31 cellular contexts compared by ENCODE assay signal in the genomic region with DNA sequence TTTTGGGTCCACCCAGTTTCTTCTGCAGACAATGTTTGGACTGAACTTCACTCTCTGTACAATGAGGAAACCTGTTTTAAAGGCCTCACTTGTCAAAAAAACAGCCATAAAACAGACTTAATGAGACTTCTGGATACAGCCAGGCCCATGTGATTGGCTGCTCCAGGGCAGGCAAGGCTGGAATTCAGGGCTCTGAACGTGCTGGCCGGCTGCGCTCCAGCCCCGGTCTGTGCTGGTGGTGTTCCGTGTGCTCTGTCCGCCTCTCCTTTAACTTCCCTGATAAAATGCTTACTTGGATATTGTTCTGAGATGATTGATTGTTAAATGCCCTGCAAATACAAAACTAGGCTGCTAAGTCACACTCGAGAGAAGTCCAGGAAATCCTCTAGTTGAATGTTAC.
DNase-seq lines count a peak whose midpoint lies in the region; ATAC-seq and TF ChIP-seq lines count a peak whose summit lies in the region.
"Had no signal": no experiment of that assay in that cellular context is flagged by ENCODE, and none has a peak within 500 bp of the region (broad histone marks: within the 10 kb centered on the region; RNA-seq: fewer than 3 reads in every experiment).

No MANE protein-coding gene starts in this region.

- H3K27me3 Mint-ChIP-seq in T-helper 17 cell = peaks cover 6% of the 10 kb centered on the region
- H3K27me3 Mint-ChIP-seq: activated CD4-positive, alpha-beta memory T cell treated with anti-CD3 and anti-CD28 coated beads for 36 hours; CD4-positive, alpha-beta memory T cell; central memory CD8-positive, alpha-beta T cell; dendritic cell treated with granulocyte-macrophage colony-stimulating factor and Interleukin-4, amounts not matched to agents 40 ng/mL and 50 ng/mL, for 4 days had no signal

- H3K36me3 Mint-ChIP-seq in T-helper 17 cell (ENCODE audit: low read depth) = no peaks in the 10 kb centered on the region
- H3K36me3 Mint-ChIP-seq: activated CD4-positive, alpha-beta memory T cell treated with anti-CD3 and anti-CD28 coated beads for 36 hours; CD4-positive, alpha-beta memory T cell; naive B cell had no signal

- H3K27ac Mint-ChIP-seq in T-helper 17 cell = no peak overlapping the region
- H3K27ac Mint-ChIP-seq: activated CD4-positive, alpha-beta memory T cell treated with anti-CD3 and anti-CD28 coated beads for 36 hours; B cell; CD4-positive, alpha-beta memory T cell; dendritic cell treated with granulocyte-macrophage colony-stimulating factor and Interleukin-4, amounts not matched to agents 40 ng/mL and 50 ng/mL, for 4 days; endodermal cell; naive B cell had no signal

- peak overlapping the region in 1 of 2 donors; percentile 58 for H3K9ac ChIP-seq in colonic mucosa (ENCODE audit: low read depth in 2 of 2, low read length in 2 of 2)

- H3K4me1 ChIP-seq in colonic mucosa = peaks cover 3% of the 10 kb centered on the region
- H3K4me1 ChIP-seq: esophagus muscularis mucosa, foreskin keratinocyte, psoas muscle had no signal

- H3K9me3 ChIP-seq in colonic mucosa = no peaks in the 10 kb centered on the region
- no peaks in the 10 kb centered on the region for H3K9me3 ChIP-seq in T-helper 17 cell (ENCODE audit: control insufficient read depth, low read length, poor library complexity, severe bottlenecking)
- H3K9me3 ChIP-seq: esophagus muscularis mucosa, neutrophil, psoas muscle, suprapubic skin had no signal

- peak overlapping the region; percentile 75 for H3K27ac ChIP-seq in colonic mucosa
- H3K27ac ChIP-seq: esophagus muscularis mucosa, foreskin keratinocyte, neutrophil, psoas muscle, suprapubic skin had no signal

- no peaks in the 10 kb centered on the region for H3K36me3 ChIP-seq in colonic mucosa
- H3K36me3 ChIP-seq: esophagus muscularis mucosa, neutrophil, suprapubic skin had no signal

- H3K4me3 ChIP-seq in colonic mucosa = no peak overlapping the region
- H3K4me3 ChIP-seq: esophagus muscularis mucosa, psoas muscle, suprapubic skin had no signal

- ATAC-seq in sciatic nerve (peak; percentile 63), GM18520 (IDR thresholded peaks at IDR 0.05; ENCODE audit: unreplicated experiment) (no peak), T-helper 17 cell (no peak)
- ATAC-seq: foreskin keratinocyte, PC-3 had no signal

- DNase-seq in Ammon's horn (ENCODE audit: low spot score) = peak; percentile 18
- DNase-seq in colonic mucosa = peak; percentile 84
- DNase-seq in lung microvascular endothelial cell (ENCODE audit: low read depth in 2 of 2) = peak; percentile 19 to 61
- DNase-seq in sciatic nerve (ENCODE audit: low spot score) = no peak
- DNase-seq in T-helper 17 cell = no peak
- DNase-seq in NCI-H1930 (lab: John Stamatoyannopoulos, UW) = no peak
- DNase-seq in NCI-H187 treated with DMSO at 0.1 percent for 48 hours (lab: John Stamatoyannopoulos, UW) = no peak
- DNase-seq: activated CD4-positive, alpha-beta memory T cell treated with anti-CD3 and anti-CD28 coated beads for 36 hours; activated CD4-positive, CD25-positive, alpha-beta regulatory T cell treated with anti-CD3 and anti-CD28 coated beads, Interleukin-2, amount 50 U/mL, for 72 hours; activated naive CD4-positive, alpha-beta T cell treated with Interleukin-2 at 50 U/mL for 16 hours; CD4-positive, alpha-beta memory T cell; endodermal cell; foreskin keratinocyte; GOT3; head of caudate nucleus; IMR-90; mesenchymal stem cell; naive B cell; NCI-H1092; NCI-H2029; PC-3; psoas muscle; stimulated activated naive CD4-positive, alpha-beta T cell; T-helper 2 cell had no signal

- no peak for TF ChIP-seq CTCF in colonic mucosa (IDR thresholded peaks at IDR 0.05)

- no peak overlapping the region for H3K4me3 Mint-ChIP-seq in T-helper 17 cell
- H3K4me3 Mint-ChIP-seq: activated CD4-positive, alpha-beta memory T cell treated with anti-CD3 and anti-CD28 coated beads for 36 hours; B cell; CD4-positive, alpha-beta memory T cell; central memory CD8-positive, alpha-beta T cell; dendritic cell treated with granulocyte-macrophage colony-stimulating factor and Interleukin-4, amounts not matched to agents 40 ng/mL and 50 ng/mL, for 4 days; endodermal cell; naive B cell had no signal

- intact Hi-C loops in colonic mucosa (cut with DNase I) (no loop called here), sciatic nerve (cut with DNase I) (no loop called here)

- no peaks in the 10 kb centered on the region for H3K27me3 ChIP-seq in colonic mucosa
- H3K27me3 ChIP-seq: esophagus muscularis mucosa, neutrophil, suprapubic skin had no signal

- H3K4me1 Mint-ChIP-seq in T-helper 17 cell = peaks cover 2% of the 10 kb centered on the region
- H3K4me1 Mint-ChIP-seq: B cell; CD4-positive, alpha-beta memory T cell; central memory CD8-positive, alpha-beta T cell; naive B cell had no signal

Comparison
In these comparisons a context has a peak if more than half of its experiments do, and no peak if none do; other contexts are left out.
1. DNase-seq: peak in Ammon's horn (single experiment), colonic mucosa (single experiment) and lung microvascular endothelial cell (2 of 2); none in sciatic nerve (single experiment), T-helper 17 cell (0 of 3), NCI-H1930 (0 of 2) and NCI-H187 treated with DMSO at 0.1 percent for 48 hours (single experiment).